ENCODE assay signal across 17 cellular contexts in genomic region chr12:99278899-99279298, GRCh38.
"Had no signal": no experiment of that assay in that cellular context is flagged by ENCODE, and none has a peak within 500 bp of the region (broad histone marks: within the 10 kb centered on the region; RNA-seq: fewer than 3 reads in every experiment).

No MANE protein-coding gene starts in this region.

- H3K4me1 ChIP-seq: heart right ventricle, left ventricle myocardium inferior, right atrium auricular region, sigmoid colon had no signal

- H3K4me1 Mint-ChIP-seq: naive thymus-derived CD8-positive, alpha-beta T cell had no signal

- DNase-seq: dorsolateral prefrontal cortex; effector CD8-positive, alpha-beta T cell; heart right ventricle; hypothalamus; left cardiac atrium; left ventricle myocardium inferior; mesenchymal stem cell; naive thymus-derived CD8-positive, alpha-beta T cell; sigmoid colon; small intestine; stimulated activated CD4-positive, alpha-beta T cell treated with anti-CD3 and anti-CD28 coated beads, Interleukin-12 subunit alpha, Interleukin-12 subunit beta, amount 100 ng/mL, for 4 hours; stimulated activated CD4-positive, alpha-beta T cell treated with anti-CD3 and anti-CD28 coated beads, Interleukin-2, amount 100 ng/mL, for 48 hours; stimulated activated naive CD4-positive, alpha-beta T cell treated with Interleukin-2 at 50 U/mL for 16 hours; trophoblast cell had no signal

- H3K4me3 ChIP-seq: coronary artery, dorsolateral prefrontal cortex, heart right ventricle, left ventricle myocardium inferior, lung, right atrium auricular region, sigmoid colon had no signal

- ATAC-seq: heart right ventricle; left cardiac atrium; naive thymus-derived CD8-positive, alpha-beta T cell had no signal

- H3K27me3 Mint-ChIP-seq: naive thymus-derived CD8-positive, alpha-beta T cell had no signal

- H3K4me3 Mint-ChIP-seq: naive thymus-derived CD8-positive, alpha-beta T cell had no signal

- H3K27ac ChIP-seq: coronary artery, dorsolateral prefrontal cortex, heart right ventricle, left ventricle myocardium inferior, right atrium auricular region, sigmoid colon had no signal

- H3K27ac Mint-ChIP-seq: naive thymus-derived CD8-positive, alpha-beta T cell had no signal

- H3K27me3 ChIP-seq: dorsolateral prefrontal cortex, heart right ventricle, right atrium auricular region, sigmoid colon had no signal

- H3K36me3 Mint-ChIP-seq: naive thymus-derived CD8-positive, alpha-beta T cell had no signal

- H3K36me3 ChIP-seq: heart right ventricle, left ventricle myocardium inferior, right atrium auricular region, sigmoid colon had no signal
